In genomic region chr7:136000288-136000913, GRCh38 we compare ENCODE assay signal across 27 cellular contexts.
"Had no signal": no experiment of that assay in that cellular context is flagged by ENCODE, and none has a peak within 500 bp of the region (broad histone marks: within the 10 kb centered on the region; RNA-seq: fewer than 3 reads in every experiment).

No MANE protein-coding gene starts in this region.

- H3K27me3 Mint-ChIP-seq: activated B cell treated with CpG ODN at 0.5 μM for 24 hours; activated CD4-positive, alpha-beta T cell treated with anti-CD3 and anti-CD28 coated beads for 36 hours; activated naive CD8-positive, alpha-beta T cell treated with anti-CD3 and anti-CD28 coated beads, Interleukin-2, amount 10 ng/mL, durations not matched to agents 7 days and 5 days; progenitor cell of endocrine pancreas had no signal

- H3K4me3 ChIP-seq: esophagus muscularis mucosa, spleen, thyroid gland had no signal

- H3K27ac Mint-ChIP-seq: activated B cell treated with CpG ODN at 0.5 μM for 24 hours; activated CD4-positive, alpha-beta T cell treated with anti-CD3 and anti-CD28 coated beads for 36 hours; activated naive CD8-positive, alpha-beta T cell treated with anti-CD3 and anti-CD28 coated beads, Interleukin-2, amount 10 ng/mL, durations not matched to agents 7 days and 5 days; activated T-helper 2 cell treated with anti-CD3 and anti-CD28 coated beads, Interferon-gamma antibody, Interleukin-2, Interleukin-4, amounts not matched to agents 10 μg/mL and 5 μg/mL and 100 μg/mL, durations not matched to agents 14 hours and 24 hours and 36 hours; natural killer cell; progenitor cell of endocrine pancreas had no signal

- H3K9me3 Mint-ChIP-seq: activated T-cell treated with anti-CD3 and anti-CD28 coated beads, Interleukin-2, amount 50 U/mL, for 4 hours; activated T-helper 2 cell treated with anti-CD3 and anti-CD28 coated beads, Interferon-gamma antibody, Interleukin-2, Interleukin-4, amounts not matched to agents 10 μg/mL and 5 μg/mL and 100 μg/mL, durations not matched to agents 14 hours and 24 hours and 36 hours; natural killer cell had no signal

- H3K9me3 ChIP-seq: thyroid gland had no signal

- ATAC-seq: activated CD4-positive, alpha-beta T cell treated with anti-CD3 and anti-CD28 coated beads for 36 hours; activated T-cell treated with anti-CD3 and anti-CD28 coated beads, Interleukin-2, amount 50 U/mL, for 4 hours; left cardiac atrium; natural killer cell; stimulated activated naive CD8-positive, alpha-beta T cell treated with anti-CD3 and anti-CD28 coated beads, Interleukin-15, Interleukin-2, amounts not matched to agents 100 U/mL and 50 U/mL, for 24 hours had no signal

- H3K27me3 ChIP-seq: esophagus muscularis mucosa, spleen, thyroid gland had no signal

- DNase-seq: activated B cell treated with CpG ODN at 0.5 μM for 24 hours; activated CD4-positive, alpha-beta T cell treated with anti-CD3 and anti-CD28 coated beads for 36 hours; activated CD4-positive, alpha-beta T cell treated with anti-CD3 and anti-CD28 coated beads, Interleukin-2, amount 50 U/mL, for 4 hours; activated CD8-positive, alpha-beta memory T cell treated with anti-CD3 and anti-CD28 coated beads for 24 hours; activated CD8-positive, alpha-beta memory T cell treated with anti-CD3 and anti-CD28 coated beads, Interleukin-2, amount 50 U/mL, for 4 hours; activated naive CD4-positive, alpha-beta T cell treated with Interleukin-2 at 50 U/mL for 16 hours; activated naive CD8-positive, alpha-beta T cell treated with anti-CD3 and anti-CD28 coated beads, Interleukin-2, amount 10 ng/mL, durations not matched to agents 7 days and 5 days; activated T-cell treated with anti-CD3 and anti-CD28 coated beads, Interleukin-2, amount 50 U/mL, for 4 hours; dermis blood vessel endothelial cell; effector CD8-positive, alpha-beta T cell; hypothalamus; left cardiac atrium; midbrain; natural killer cell; retina; spleen; stimulated activated CD4-positive, alpha-beta T cell treated with anti-CD3 and anti-CD28 coated beads, Interleukin-4, amount 100 ng/mL, for 24 hours; stimulated activated naive CD8-positive, alpha-beta T cell treated with anti-CD3 and anti-CD28 coated beads, Interleukin-15, Interleukin-2, amounts not matched to agents 100 U/mL and 50 U/mL, for 24 hours; substantia nigra; T-helper 1 cell; T-helper 9 cell; thyroid gland had no signal

- H3K36me3 ChIP-seq: esophagus muscularis mucosa, spleen, thyroid gland had no signal

- FAIRE-seq: frontal cortex, islet of Langerhans had no signal

- H3K4me1 Mint-ChIP-seq: activated B cell treated with CpG ODN at 0.5 μM for 24 hours; activated CD4-positive, alpha-beta T cell treated with anti-CD3 and anti-CD28 coated beads for 36 hours; activated naive CD8-positive, alpha-beta T cell treated with anti-CD3 and anti-CD28 coated beads, Interleukin-2, amount 10 ng/mL, durations not matched to agents 7 days and 5 days; natural killer cell had no signal

- H3K4me1 ChIP-seq: esophagus muscularis mucosa, spleen, thyroid gland had no signal

- H3K36me3 Mint-ChIP-seq: activated naive CD8-positive, alpha-beta T cell treated with anti-CD3 and anti-CD28 coated beads, Interleukin-2, amount 10 ng/mL, durations not matched to agents 7 days and 5 days; natural killer cell had no signal

- H3K27ac ChIP-seq: esophagus muscularis mucosa, spleen, thyroid gland had no signal

- H3K4me3 Mint-ChIP-seq: activated B cell treated with CpG ODN at 0.5 μM for 24 hours; activated CD4-positive, alpha-beta T cell treated with anti-CD3 and anti-CD28 coated beads for 36 hours; activated naive CD8-positive, alpha-beta T cell treated with anti-CD3 and anti-CD28 coated beads, Interleukin-2, amount 10 ng/mL, durations not matched to agents 7 days and 5 days; activated T-cell treated with anti-CD3 and anti-CD28 coated beads, Interleukin-2, amount 50 U/mL, for 4 hours; natural killer cell had no signal
